Comparison of ENCODE assay signal across 8 cellular contexts in the genomic region with DNA sequence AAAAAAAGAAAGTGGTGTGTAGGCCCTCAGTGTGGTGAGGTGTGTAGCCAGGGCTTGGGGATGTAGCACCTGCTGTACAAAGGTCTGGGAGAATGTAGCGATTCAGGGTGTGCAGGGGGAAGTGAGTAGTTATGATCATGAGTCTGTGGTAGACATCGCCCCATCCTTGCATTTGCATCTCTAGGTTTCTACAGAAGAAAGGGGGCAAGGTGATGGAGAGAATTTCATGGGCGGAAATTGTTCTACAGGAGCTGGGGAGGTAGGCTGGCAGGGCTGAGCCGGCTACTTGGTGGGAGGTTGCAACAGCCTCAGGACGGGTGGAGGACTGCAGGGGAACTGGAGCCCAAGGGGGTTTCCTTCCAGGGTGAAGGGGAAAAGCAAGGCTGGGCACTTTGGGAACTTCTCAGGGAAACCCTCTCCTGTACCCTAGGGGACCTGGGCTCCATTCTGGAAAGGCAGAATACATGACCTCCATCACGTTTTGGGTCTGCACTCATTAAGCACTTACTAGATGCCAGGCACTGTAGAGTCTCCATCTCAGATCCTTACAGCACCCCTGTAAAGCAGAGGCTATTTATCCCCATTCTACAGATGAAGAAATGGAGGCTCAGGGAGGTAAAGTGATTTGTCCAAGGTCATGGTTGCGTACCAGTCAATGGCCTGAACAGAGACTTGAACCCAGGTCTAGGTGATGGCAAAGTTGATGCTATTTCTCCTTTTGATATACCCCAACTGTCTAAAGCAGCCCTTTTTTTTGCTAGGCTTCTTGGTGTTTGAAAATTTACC. TPM values are rescaled to one million over a fixed set of nuclear protein-coding genes. Genes with fewer than 3 reads are reported as not detected.
A peak's percentile ranks its signal among the peaks of the same experiment; 100 is the strongest.
DNase-seq lines count a peak whose midpoint lies in the region; ATAC-seq lines count a peak whose summit lies in the region.

No MANE protein-coding gene starts in this region.

- no peak for DNase-seq in activated naive CD4-positive, alpha-beta T cell treated with anti-CD3 and anti-CD28 coated beads, Interleukin-2, amount 10 ng/mL, durations not matched to agents 7 days and 5 days
- no peak for DNase-seq in activated naive CD4-positive, alpha-beta T cell (lab: John Stamatoyannopoulos, UW)
- DNase-seq in activated naive CD4-positive, alpha-beta T cell treated with anti-CD3 and anti-CD28 coated beads, Interleukin-2, amount 50 U/mL, for 72 hours (ENCODE audit: low spot score in 2 of 2), result no peak
- no peak for DNase-seq in substantia nigra (lab: John Stamatoyannopoulos, UW)
- DNase-seq in NCI-H1930 (lab: John Stamatoyannopoulos, UW), result no peak
- no peak for DNase-seq in activated gamma-delta T cell (lab: John Stamatoyannopoulos, UW)
- no peak for DNase-seq in NCI-H748 (lab: John Stamatoyannopoulos, UW; ENCODE audit: unreplicated experiment)

- no peaks in the 10 kb centered on the region for H3K27me3 Mint-ChIP-seq in activated naive CD4-positive, alpha-beta T cell treated with anti-CD3 and anti-CD28 coated beads, Interleukin-2, amount 10 ng/mL, durations not matched to agents 7 days and 5 days

- H3K27ac Mint-ChIP-seq in activated naive CD4-positive, alpha-beta T cell treated with anti-CD3 and anti-CD28 coated beads, Interleukin-2, amount 10 ng/mL, durations not matched to agents 7 days and 5 days, result peak overlapping the region; percentile 100
- peak overlapping the region; percentile 57 to 96 for H3K27ac Mint-ChIP-seq in activated naive CD4-positive, alpha-beta T cell treated with anti-CD3 and anti-CD28 coated beads, Interleukin-2, amount 50 U/mL, for 72 hours

- CTCF ChIA-PET in activated naive CD4-positive, alpha-beta T cell treated with anti-CD3 and anti-CD28 coated beads, Interleukin-2, amount 10 ng/mL, durations not matched to agents 7 days and 5 days (lab: Charles Lee), result interaction anchor here (0.7 kb wide), 1 partner anchor 16 kb away, joined by 3 read pairs; no protein-coding TSS in a partner anchor

- H3K36me3 Mint-ChIP-seq in activated naive CD4-positive, alpha-beta T cell treated with anti-CD3 and anti-CD28 coated beads, Interleukin-2, amount 10 ng/mL, durations not matched to agents 7 days and 5 days, result peaks cover 24% of the 10 kb centered on the region
- peaks cover 11 to 44% of the 10 kb centered on the region in 2 donors for H3K36me3 Mint-ChIP-seq in activated naive CD4-positive, alpha-beta T cell treated with anti-CD3 and anti-CD28 coated beads, Interleukin-2, amount 50 U/mL, for 72 hours

- peaks cover 93% of the 10 kb centered on the region for H3K4me1 Mint-ChIP-seq in activated naive CD4-positive, alpha-beta T cell treated with anti-CD3 and anti-CD28 coated beads, Interleukin-2, amount 10 ng/mL, durations not matched to agents 7 days and 5 days

- H3K27ac ChIP-seq in substantia nigra (ENCODE audit: low read depth, low read length, poor library complexity, severe bottlenecking), result peak overlapping the region; percentile 10

- peaks cover 9% of the 10 kb centered on the region for H3K9me3 Mint-ChIP-seq in activated naive CD4-positive, alpha-beta T cell treated with anti-CD3 and anti-CD28 coated beads, Interleukin-2, amount 10 ng/mL, durations not matched to agents 7 days and 5 days
- H3K9me3 Mint-ChIP-seq in activated naive CD4-positive, alpha-beta T cell treated with anti-CD3 and anti-CD28 coated beads, Interleukin-2, amount 50 U/mL, for 72 hours, result peaks cover 3 to 15% of the 10 kb centered on the region in 2 donors

- peak overlapping the region; percentile 10 for H3K4me3 Mint-ChIP-seq in activated naive CD4-positive, alpha-beta T cell treated with anti-CD3 and anti-CD28 coated beads, Interleukin-2, amount 10 ng/mL, durations not matched to agents 7 days and 5 days

- ATAC-seq in HG02973 (IDR thresholded peaks at IDR 0.05; ENCODE audit: unreplicated experiment), result peak; percentile 69
- ATAC-seq in activated naive CD4-positive, alpha-beta T cell treated with anti-CD3 and anti-CD28 coated beads, Interleukin-2, amount 50 U/mL, for 72 hours, result peak in 1 of 2 donors; percentile 33

RNA-seq across cellular contexts. Expression of a gene that starts 14.5 kb away (rescaled TPM):
- 100 to 1,000 TPM in 1 of 2 donors, 10 to 100 TPM in 1; 98.1 to 143 TPM for total RNA-seq in activated naive CD4-positive, alpha-beta T cell treated with anti-CD3 and anti-CD28 coated beads, Interleukin-2, amount 50 U/mL, for 72 hours
